ENCODE assay signal across 5 cellular contexts in genomic region chrX:119890626-119891025, GRCh38. TPM values are rescaled to one million over a fixed set of nuclear protein-coding genes. Genes with fewer than 3 reads are reported as not detected.
"Had no signal": no experiment of that assay in that cellular context is flagged by ENCODE, and none has a peak within 500 bp of the region (broad histone marks: within the 10 kb centered on the region; RNA-seq: fewer than 3 reads in every experiment).

No MANE protein-coding gene starts in this region.

RNA-seq across cellular contexts. Expression of gene AKAP14, which starts 5.1 kb away (rescaled TPM):
- total RNA-seq: HT-29, HT1080, IMR-90, K562 had no signal
- polyA plus RNA-seq: IgD-negative memory B cell, IMR-90, K562 had no signal
